8 cellular contexts compared by ENCODE assay signal in genomic region chr4:88033309-88033708, GRCh38. TPM values are rescaled to one million over a fixed set of nuclear protein-coding genes. Genes with fewer than 3 reads are reported as not detected.
DNase-seq lines count a peak whose midpoint lies in the region; ATAC-seq, FAIRE-seq and TF ChIP-seq lines count a peak whose summit lies in the region.

No MANE protein-coding gene starts in this region.

- no peak overlapping the region for H3K4me3 Mint-ChIP-seq in brain
- H3K4me3 Mint-ChIP-seq in immature natural killer cell = no peak overlapping the region

- TF ChIP-seq CTCF in BE2C (IDR thresholded peaks at IDR 0.05; ENCODE audit: low read depth, low read length) (peak; percentile 78), PC-9 (conservative IDR thresholded peaks at IDR 0.05) (peak; percentile 71), brain (conservative IDR thresholded peaks at IDR 0.05) (peak; percentile 67 to 74), stomach (IDR thresholded peaks at IDR 0.05) (peak in 5 of 7 experiments; percentile 51 to 74 (median 64))

- CTCF ChIA-PET in PC-9 (lab: Charles Lee) = interaction anchor here (0.6 to 1.6 kb wide), 7 partner anchors 25 to 1098 kb away, joined by 3 to 9 read pairs (median 4); partner anchors contain the start of gene AFF1

- H3K27me3 ChIP-seq in BE2C (no peaks in the 10 kb centered on the region), PC-9 (ENCODE audit: insufficient read depth, low read depth) (no peaks in the 10 kb centered on the region), stomach (no peaks in the 10 kb centered on the region)

- H3K4me1 ChIP-seq in BE2C (0 out of 2 replicates have a peak, but pooled peaks cover under 1% of the 10 kb centered on the region), PC-9 (replicated peaks; ENCODE audit: insufficient read depth) (peaks cover 8% of the 10 kb centered on the region; the same call in 1 of the 2 replicates), stomach (peaks cover 0 to 10% (median 0%) of the 10 kb centered on the region in 4 donors)

- H3K9me2 ChIP-seq in PC-9 (ENCODE audit: insufficient read depth) = no peaks in the 10 kb centered on the region

- H3K9me3 Mint-ChIP-seq in brain = no peaks in the 10 kb centered on the region
- no peaks in the 10 kb centered on the region for H3K9me3 Mint-ChIP-seq in immature natural killer cell

- POLR2A ChIA-PET in PC-9 (lab: Charles Lee; ENCODE audit: unreplicated experiment) = interaction anchor here (0.7 kb wide), 1 partner anchor 692 kb away, joined by 3 read pairs; no protein-coding TSS in a partner anchor

- H3K36me3 ChIP-seq in BE2C = no peaks in the 10 kb centered on the region; the same call in none of the 2 replicates
- no peaks in the 10 kb centered on the region for H3K36me3 ChIP-seq in PC-9 (ENCODE audit: low read depth)
- peaks cover 17 to 47% (median 41%) of the 10 kb centered on the region in 4 donors for H3K36me3 ChIP-seq in stomach

- BruUV-seq in PC-9 (replicated peaks; lab: Mats Ljungman, UMichigan) = no TSS peak

- ATAC-seq in HG03342 (IDR thresholded peaks at IDR 0.05; ENCODE audit: unreplicated experiment) = peak; percentile 70

- intact Hi-C loops in PC-9 (cut with micrococcal nuclease; ENCODE audit: unreplicated experiment) (loop anchor here (1.0 kb wide), 2 partner anchors 179 to 482 kb away; no protein-coding TSS in a partner anchor), stomach (cut with DNase I; ENCODE audit: low total_unique reads) (loop anchor here (10.0 kb wide), 1 partner anchor 481 kb away; no protein-coding TSS in a partner anchor)

- no peak overlapping the region for H3K4me3 ChIP-seq in BE2C (ENCODE audit: low read depth, low read length)
- no peak overlapping the region for H3K4me3 ChIP-seq in PC-9
- H3K4me3 ChIP-seq in stomach = no peak overlapping the region

- H3F3A ChIP-seq in PC-9 (ENCODE audit: insufficient read depth, low read depth) = no peaks in the 10 kb centered on the region

- H3K36me3 Mint-ChIP-seq in brain = peaks cover 57% of the 10 kb centered on the region
- H3K36me3 Mint-ChIP-seq in immature natural killer cell = peaks cover 0 to 27% (median 4%) of the 10 kb centered on the region in 3 donors

- H3K27ac ChIP-seq in PC-9 (no peak overlapping the region), stomach (no peak overlapping the region)

- no peak overlapping the region for H2AFZ ChIP-seq in PC-9

- H4K20me1 ChIP-seq in PC-9 (ENCODE audit: insufficient read depth) = no peaks in the 10 kb centered on the region

- no peak overlapping the region for H3K4me2 ChIP-seq in PC-9

- H3K4me1 Mint-ChIP-seq in brain = peaks cover 8% of the 10 kb centered on the region
- no peaks in the 10 kb centered on the region for H3K4me1 Mint-ChIP-seq in immature natural killer cell

- H3K27ac Mint-ChIP-seq in brain (no peak overlapping the region), immature natural killer cell (no peak overlapping the region)

- peak; percentile 49 for DNase-seq in BE2C
- no peak for DNase-seq in GM12892 (ENCODE audit: insufficient read length)
- peak; percentile 24 to 39 for DNase-seq in PC-9
- DNase-seq in immature natural killer cell = peak; percentile 17 to 44 (median 44)
- peak; percentile 31 for DNase-seq in stomach
- no peak for DNase-seq in H54 (ENCODE audit: insufficient read length, low spot score)

- TF ChIP-seq POLR2A in GM12892 (IDR thresholded peaks at IDR 0.05; ENCODE audit: low read depth, low read length) (no peak), stomach (IDR thresholded peaks at IDR 0.05) (no peak), H54 (IDR thresholded peaks at IDR 0.05; ENCODE audit: low read depth, low read length) (no peak)

- no peaks in the 10 kb centered on the region for H3K79me2 ChIP-seq in PC-9 (ENCODE audit: low read depth)

- peak; percentile 21 for FAIRE-seq in GM12892 (lab: Jason Lieb, UNC)
- FAIRE-seq in H54 (lab: Jason Lieb, UNC) = no peak

- no peak for TF ChIP-seq EP300 in stomach (IDR thresholded peaks at IDR 0.05)

- H3K9me3 ChIP-seq in BE2C = no peaks in the 10 kb centered on the region
- no peaks in the 10 kb centered on the region for H3K9me3 ChIP-seq in PC-9 (ENCODE audit: insufficient read depth, low read depth)
- H3K9me3 ChIP-seq in stomach = no peaks in the 10 kb centered on the region

- H3K27me3 Mint-ChIP-seq in brain (peaks cover 2% of the 10 kb centered on the region), immature natural killer cell (ENCODE audit: low read depth in 3 of 3) (no peaks in the 10 kb centered on the region)

RNA-seq across cellular contexts. Expression of gene PKD2, which starts 25.9 kb away (rescaled TPM):
- polyA plus RNA-seq in BE2C (2012; ENCODE audit: insufficient read depth, insufficient read length, low read depth) = 6.3 TPM
- 6.4 TPM for polyA plus RNA-seq in GM12892 (2012; ENCODE audit: missing spikeins)
- 10.2 and 16.3 TPM in 2 replicates for total RNA-seq in PC-9 (2021)
- 3.0 TPM for polyA plus RNA-seq in brain (ENCODE audit: insufficient read depth, low read depth, low replicate concordance)
- 1 to 10 TPM; 1.2 to 2.7 (median 1.2) TPM for polyA plus RNA-seq in immature natural killer cell
- total RNA-seq in stomach = 100 to 1,000 TPM in 2 of 5 donors, 10 to 100 TPM in 3; 26.4 to 209 (median 64.3) TPM
- polyA plus RNA-seq in stomach = 1 to 10 TPM; 4.0 to 7.7 (median 6.7) TPM

RNA-seq across cellular contexts. Expression of gene SPP1, which starts 57.8 kb away (rescaled TPM):
- not detected for polyA plus RNA-seq in BE2C (2012; ENCODE audit: insufficient read depth, insufficient read length, low read depth)
- not detected for polyA plus RNA-seq in GM12892 (2012; ENCODE audit: missing spikeins)
- 212 and 249 TPM in 2 replicates for total RNA-seq in PC-9 (2021)
- polyA plus RNA-seq in brain (ENCODE audit: insufficient read depth, low read depth, low replicate concordance) = 368 TPM
- polyA plus RNA-seq in immature natural killer cell = not detected
- total RNA-seq in stomach = 10 to 100 TPM in 3 of 5 donors, 1 to 10 TPM in 2; 3.5 to 14.3 (median 12.7) TPM
- 10 to 100 TPM in 1 of 3 donors, 1 to 10 TPM in 2; 2.3 to 80.8 (median 4.3) TPM for polyA plus RNA-seq in stomach

Comparison
In these comparisons a context has a peak if more than half of its experiments do, and no peak if none do; other contexts are left out.
1. DNase-seq: peak in BE2C (single experiment), PC-9 (2 of 2), immature natural killer cell (3 of 3) and stomach (single experiment); none in GM12892 (single experiment) and H54 (single experiment).
2. Peak in every context shown above with its lines, with median percentiles within 50 percentile points of each other: CTCF ChIP-seq.